In genomic region chr6:27471365-27472115, GRCh38 we compare ENCODE assay signal across 8 cellular contexts. TPM values are rescaled to one million over a fixed set of nuclear protein-coding genes. Genes with fewer than 3 reads are reported as not detected.
A peak's percentile ranks its signal among the peaks of the same experiment; 100 is the strongest.
DNase-seq lines count a peak whose midpoint lies in the region; ATAC-seq and TF ChIP-seq lines count a peak whose summit lies in the region.

No MANE protein-coding gene starts in this region.

- H3K4me2 ChIP-seq in neural cell (ENCODE audit: low read length): peak overlapping the region; percentile 60

- no peak for DNase-seq in CD4-positive, CD25-positive, alpha-beta regulatory T cell
- no peak for DNase-seq in central memory CD8-positive, alpha-beta T cell (ENCODE audit: low spot score in 2 of 2)
- DNase-seq in dermis blood vessel endothelial cell (no peak), NCI-H524 treated with DMSO at 0.1 percent for 48 hours (lab: John Stamatoyannopoulos, UW) (no peak)
- DNase-seq in activated CD4-positive, alpha-beta T cell treated with anti-CD3 and anti-CD28 coated beads, Interleukin-2, amount 50 U/mL, for 1 hour: no peak

- H3K27me3 ChIP-seq in CD4-positive, CD25-positive, alpha-beta regulatory T cell (ENCODE audit: control insufficient read depth, insufficient read depth, low read length): no peaks in the 10 kb centered on the region
- no peaks in the 10 kb centered on the region for H3K27me3 ChIP-seq in neural cell (ENCODE audit: insufficient read depth, low read depth, low read length)

- H3K4me3 Mint-ChIP-seq in CD4-positive, CD25-positive, alpha-beta regulatory T cell: peak overlapping the region; percentile 96 to 98 (median 96)
- H3K4me3 Mint-ChIP-seq in central memory CD8-positive, alpha-beta T cell: peak overlapping the region; percentile 83

- H3F3A ChIP-seq in neural cell (ENCODE audit: insufficient read depth, low read length, poor library complexity, severe bottlenecking): no peaks in the 10 kb centered on the region

- no peaks in the 10 kb centered on the region for H3K9me3 ChIP-seq in CD4-positive, CD25-positive, alpha-beta regulatory T cell (ENCODE audit: control insufficient read depth in 2 of 2, low read length in 2 of 2)
- H3K9me3 ChIP-seq in KOPT-K1 (ENCODE audit: insufficient read depth, low read length, poor library complexity, severe bottlenecking) (peaks cover 21% of the 10 kb centered on the region), neural cell (ENCODE audit: low read length) (no peaks in the 10 kb centered on the region)

- TF ChIP-seq CTCF in neural cell (IDR thresholded peaks at IDR 0.05; ENCODE audit: poor library complexity, severe bottlenecking): no peak

- peak overlapping the region; percentile 93 for H3K27ac ChIP-seq in CD4-positive, CD25-positive, alpha-beta regulatory T cell (ENCODE audit: insufficient read depth, low read length, poor library complexity, severe bottlenecking)
- peak overlapping the region; percentile 93 for H3K27ac ChIP-seq in KOPT-K1 (ENCODE audit: low read depth, low read length, poor library complexity, severe bottlenecking)
- H3K27ac ChIP-seq in neural cell (ENCODE audit: low read length): peak overlapping the region; percentile 93

- H3K4me3 ChIP-seq in CD4-positive, CD25-positive, alpha-beta regulatory T cell (ENCODE audit: low read depth, low read length): peak overlapping the region; percentile 86
- peak overlapping the region; percentile 87 for H3K4me3 ChIP-seq in neural cell (ENCODE audit: low read length)

- no peak for ATAC-seq in CD4-positive, CD25-positive, alpha-beta regulatory T cell (ENCODE audit: low read depth in 2 of 2)
- no peak for ATAC-seq in central memory CD8-positive, alpha-beta T cell (replicated peaks; ENCODE audit: extremely low read depth, poor library complexity, severe bottlenecking)
- no peak for ATAC-seq in HG02973 (IDR thresholded peaks at IDR 0.05; ENCODE audit: unreplicated experiment)

- H3K79me2 ChIP-seq in neural cell (replicated peaks; ENCODE audit: insufficient read depth, low read length): peaks cover 24% of the 10 kb centered on the region

- H3K9me2 ChIP-seq in neural cell (ENCODE audit: insufficient read depth, low read length): no peaks in the 10 kb centered on the region

- peak overlapping the region; percentile 89 for H2AFZ ChIP-seq in neural cell (ENCODE audit: low read depth, low read length)

- peak overlapping the region; percentile 94 to 98 (median 96) for H3K27ac Mint-ChIP-seq in CD4-positive, CD25-positive, alpha-beta regulatory T cell
- peak overlapping the region; percentile 98 for H3K27ac Mint-ChIP-seq in central memory CD8-positive, alpha-beta T cell (ENCODE audit: low read depth)

- H3K4me1 ChIP-seq in CD4-positive, CD25-positive, alpha-beta regulatory T cell (ENCODE audit: control insufficient read depth, insufficient read depth, low read length, poor library complexity, severe bottlenecking): peaks cover 21% of the 10 kb centered on the region

- peak overlapping the region; percentile 92 for H3K9ac ChIP-seq in neural cell (ENCODE audit: low read length)

- no peaks in the 10 kb centered on the region for H3K27me3 Mint-ChIP-seq in CD4-positive, CD25-positive, alpha-beta regulatory T cell
- no peaks in the 10 kb centered on the region for H3K27me3 Mint-ChIP-seq in central memory CD8-positive, alpha-beta T cell

- no peaks in the 10 kb centered on the region for H4K20me1 ChIP-seq in neural cell (ENCODE audit: insufficient read depth)

- peaks cover 38% of the 10 kb centered on the region for H3K36me3 Mint-ChIP-seq in CD4-positive, CD25-positive, alpha-beta regulatory T cell
- H3K36me3 Mint-ChIP-seq in central memory CD8-positive, alpha-beta T cell (ENCODE audit: insufficient read depth): peaks cover 36% of the 10 kb centered on the region

- H3K9me3 Mint-ChIP-seq in CD4-positive, CD25-positive, alpha-beta regulatory T cell: peaks cover 0 to 3% (median 0%) of the 10 kb centered on the region in 7 donors
- H3K9me3 Mint-ChIP-seq in central memory CD8-positive, alpha-beta T cell: no peaks in the 10 kb centered on the region

- peaks cover 31 to 61% (median 52%) of the 10 kb centered on the region in 4 donors for H3K4me1 Mint-ChIP-seq in CD4-positive, CD25-positive, alpha-beta regulatory T cell
- H3K4me1 Mint-ChIP-seq in central memory CD8-positive, alpha-beta T cell: peaks cover 48% of the 10 kb centered on the region

- TF ChIP-seq EP300 in neural cell (conservative IDR thresholded peaks at IDR 0.05; ENCODE audit: poor library complexity, severe bottlenecking): no peak

- peaks cover 32% of the 10 kb centered on the region for H3K36me3 ChIP-seq in CD4-positive, CD25-positive, alpha-beta regulatory T cell (ENCODE audit: control insufficient read depth, insufficient read depth, low read length)
- peaks cover 41% of the 10 kb centered on the region for H3K36me3 ChIP-seq in KOPT-K1 (ENCODE audit: insufficient read depth, low read length)
- no peaks in the 10 kb centered on the region for H3K36me3 ChIP-seq in neural cell (ENCODE audit: insufficient read depth, low read length)

- TF ChIP-seq RAD21 in neural cell (conservative IDR thresholded peaks at IDR 0.05): no peak

TF ChIP-seq in neural cell, 6 proteins besides CTCF, POLR2A, EP300 and RAD21:
- no peak for TF ChIP-seq EZH2 (IDR thresholded peaks at IDR 0.05; ENCODE audit: borderline replicate concordance, insufficient read depth, low read length, poor library complexity, severe bottlenecking)
- no peak for TF ChIP-seq TAF1 (IDR thresholded peaks at IDR 0.05; ENCODE audit: low read depth)
- TF ChIP-seq POLR2AphosphoS5 (IDR thresholded peaks at IDR 0.05): no peak
- TF ChIP-seq MXI1 (conservative IDR thresholded peaks at IDR 0.05; ENCODE audit: poor library complexity, severe bottlenecking): no peak
- no peak for TF ChIP-seq REST (IDR thresholded peaks at IDR 0.05; ENCODE audit: borderline replicate concordance)
- TF ChIP-seq SMC3 (conservative IDR thresholded peaks at IDR 0.05; ENCODE audit: poor library complexity): no peak

RNA-seq across cellular contexts. Expression of gene ZNF184, which starts 1.4 kb away (rescaled TPM):
- total RNA-seq in CD4-positive, CD25-positive, alpha-beta regulatory T cell: 14.9 TPM
- polyA plus RNA-seq in CD4-positive, CD25-positive, alpha-beta regulatory T cell: 10 to 100 TPM in 1 of 4 donors, 1 to 10 TPM in 3; 6.1 to 13.1 (median 7.7) TPM
- 16.4 and 20.1 TPM in 2 replicates for polyA plus RNA-seq in neural cell
- 40.4 and 42.6 TPM in 2 replicates for polyA minus RNA-seq in neural cell
- 6.4 and 7.5 TPM in 2 replicates for total RNA-seq in dermis blood vessel endothelial cell
